38 cellular contexts compared by ENCODE assay signal in genomic region chr17:79337053-79337452, GRCh38.
"Had no signal": no experiment of that assay in that cellular context is flagged by ENCODE, and none has a peak within 500 bp of the region (broad histone marks: within the 10 kb centered on the region; RNA-seq: fewer than 3 reads in every experiment).

No MANE protein-coding gene starts in this region.

- H3K4me1 ChIP-seq: adrenal gland, ascending aorta, body of pancreas, breast epithelium had no signal

- H3K27ac ChIP-seq: adrenal gland, ascending aorta, body of pancreas, brain microvascular endothelial cell, breast epithelium, cardiac muscle cell had no signal

- H3K9me3 ChIP-seq: adrenal gland, ascending aorta, body of pancreas, breast epithelium had no signal

- H3K4me3 ChIP-seq: adrenal gland, ascending aorta, body of pancreas, breast epithelium, cardiac muscle cell had no signal

- H3K27me3 ChIP-seq: adrenal gland, ascending aorta, body of pancreas, brain microvascular endothelial cell, cardiac muscle cell had no signal

- H3K36me3 Mint-ChIP-seq: activated naive CD4-positive, alpha-beta T cell treated with anti-CD3 and anti-CD28 coated beads, Interleukin-2, amount 10 ng/mL, durations not matched to agents 7 days and 5 days; activated naive CD4-positive, alpha-beta T cell treated with anti-CD3 and anti-CD28 coated beads, Interleukin-2, amount 50 U/mL, for 24 hours; activated naive CD4-positive, alpha-beta T cell treated with anti-CD3 and anti-CD28 coated beads, Interleukin-2, amount 50 U/mL, for 72 hours; activated naive CD8-positive, alpha-beta T cell; activated naive CD8-positive, alpha-beta T cell treated with anti-CD3 and anti-CD28 coated beads for 36 hours; activated naive CD8-positive, alpha-beta T cell treated with anti-CD3 and anti-CD28 coated beads, Interleukin-2, amount 10 ng/mL, durations not matched to agents 7 days and 5 days; brain had no signal

- H3K36me3 ChIP-seq: adrenal gland, ascending aorta, brain microvascular endothelial cell, breast epithelium, cardiac muscle cell had no signal

- DNase-seq: activated effector memory CD4-positive, alpha-beta T cell treated with anti-CD3 and anti-CD28 coated beads, Interleukin-2, amount 50 U/mL, for 16 hours; activated effector memory CD4-positive, alpha-beta T cell treated with Interleukin-2 at 50 U/mL for 16 hours; activated gamma-delta T cell; activated gamma-delta T cell treated with Interleukin-2 at 50 U/mL for 16 hours; activated naive CD4-positive, alpha-beta T cell; activated naive CD4-positive, alpha-beta T cell treated with anti-CD3 and anti-CD28 coated beads for 36 hours; activated naive CD4-positive, alpha-beta T cell treated with anti-CD3 and anti-CD28 coated beads, Interleukin-2, amount 10 ng/mL, durations not matched to agents 7 days and 5 days; activated naive CD4-positive, alpha-beta T cell treated with anti-CD3 and anti-CD28 coated beads, Interleukin-2, amount 50 U/mL, for 16 hours; activated naive CD4-positive, alpha-beta T cell treated with Interleukin-2 at 50 U/mL for 16 hours; activated naive CD8-positive, alpha-beta T cell treated with anti-CD3 and anti-CD28 coated beads for 36 hours; activated naive CD8-positive, alpha-beta T cell treated with anti-CD3 and anti-CD28 coated beads, Interleukin-2, amount 10 ng/mL, durations not matched to agents 7 days and 5 days; activated naive CD8-positive, alpha-beta T cell treated with anti-CD3 and anti-CD28 coated beads, Interleukin-2, amount 50 U/mL, for 24 hours; activated T-cell treated with anti-CD3 and anti-CD28 coated beads, Interleukin-2, amount 50 U/mL, for 1 hour; activated T-cell treated with anti-CD3 and anti-CD28 coated beads, Interleukin-2, amount 50 U/mL, for 24 hours; activated T-cell treated with anti-CD3 and anti-CD28 coated beads, Interleukin-2, amount 50 U/mL, for 4 hours; activated T-cell treated with anti-CD3 and anti-CD28 coated beads, Interleukin-2, amount 50 U/mL, for 48 hours; activated T-cell treated with anti-CD3 and anti-CD28 coated beads, Interleukin-2, amount 50 U/mL, for 72 hours; adrenal gland; amniotic stem cell; anterior cingulate cortex; body of pancreas; brain microvascular endothelial cell; caudate nucleus; central memory CD4-positive, alpha-beta T cell; cerebellar nuclear complex had no signal

- H3K4me1 Mint-ChIP-seq: activated naive CD4-positive, alpha-beta T cell treated with anti-CD3 and anti-CD28 coated beads, Interleukin-2, amount 10 ng/mL, durations not matched to agents 7 days and 5 days; activated naive CD4-positive, alpha-beta T cell treated with anti-CD3 and anti-CD28 coated beads, Interleukin-2, amount 50 U/mL, for 24 hours; activated naive CD8-positive, alpha-beta T cell treated with anti-CD3 and anti-CD28 coated beads for 36 hours; activated naive CD8-positive, alpha-beta T cell treated with anti-CD3 and anti-CD28 coated beads, Interleukin-2, amount 10 ng/mL, durations not matched to agents 7 days and 5 days; activated T-helper 17 cell treated with anti-CD3 and anti-CD28 coated beads, Interleukin-2, amount 50 U/mL, for 72 hours; central memory CD8-positive, alpha-beta T cell had no signal

- ATAC-seq: activated naive CD4-positive, alpha-beta T cell treated with anti-CD3 and anti-CD28 coated beads, Interleukin-2, amount 50 U/mL, for 72 hours; activated naive CD8-positive, alpha-beta T cell treated with anti-CD3 and anti-CD28 coated beads, Interleukin-2, amount 50 U/mL, for 24 hours; activated T-cell treated with anti-CD3 and anti-CD28 coated beads, Interleukin-2, amount 50 U/mL, for 4 hours; activated T-cell treated with anti-CD3 and anti-CD28 coated beads, Interleukin-2, amount 50 U/mL, for 72 hours; activated T-helper 17 cell treated with anti-CD3 and anti-CD28 coated beads, Interleukin-2, amount 50 U/mL, for 72 hours; body of pancreas had no signal

- H3K27ac Mint-ChIP-seq: activated naive CD4-positive, alpha-beta T cell treated with anti-CD3 and anti-CD28 coated beads for 36 hours; activated naive CD4-positive, alpha-beta T cell treated with anti-CD3 and anti-CD28 coated beads, Interleukin-2, amount 10 ng/mL, durations not matched to agents 7 days and 5 days; activated naive CD4-positive, alpha-beta T cell treated with anti-CD3 and anti-CD28 coated beads, Interleukin-2, amount 50 U/mL, for 24 hours; activated naive CD4-positive, alpha-beta T cell treated with anti-CD3 and anti-CD28 coated beads, Interleukin-2, amount 50 U/mL, for 72 hours; activated naive CD8-positive, alpha-beta T cell; activated naive CD8-positive, alpha-beta T cell treated with anti-CD3 and anti-CD28 coated beads for 36 hours; activated naive CD8-positive, alpha-beta T cell treated with anti-CD3 and anti-CD28 coated beads, Interleukin-2, amount 10 ng/mL, durations not matched to agents 7 days and 5 days; activated naive CD8-positive, alpha-beta T cell treated with anti-CD3 and anti-CD28 coated beads, Interleukin-2, amount 50 U/mL, for 24 hours; activated T-cell treated with anti-CD3 and anti-CD28 coated beads, Interleukin-2, amount 50 U/mL, for 24 hours; activated T-cell treated with anti-CD3 and anti-CD28 coated beads, Interleukin-2, amount 50 U/mL, for 72 hours; activated T-helper 1 cell treated with anti-CD3 and anti-CD28 coated beads, Interleukin-12 subunit alpha, Interleukin-12 subunit beta, Interleukin-2, Interleukin-4 antibody, amounts not matched to agents 30 ng/mL and 10 ng/mL and 1 ng/mL, durations not matched to agents 14 hours and 24 hours and 36 hours; activated T-helper 17 cell treated with anti-CD3 and anti-CD28 coated beads, Interleukin-2, amount 50 U/mL, for 72 hours; activated T-helper 2 cell treated with anti-CD3 and anti-CD28 coated beads, Interferon-gamma antibody, Interleukin-2, Interleukin-4, amounts not matched to agents 10 μg/mL and 5 μg/mL and 100 μg/mL, durations not matched to agents 14 hours and 24 hours and 36 hours; brain had no signal

- H3K9me3 Mint-ChIP-seq: activated naive CD4-positive, alpha-beta T cell treated with anti-CD3 and anti-CD28 coated beads for 36 hours; activated naive CD4-positive, alpha-beta T cell treated with anti-CD3 and anti-CD28 coated beads, Interleukin-2, amount 10 ng/mL, durations not matched to agents 7 days and 5 days; activated naive CD4-positive, alpha-beta T cell treated with anti-CD3 and anti-CD28 coated beads, Interleukin-2, amount 50 U/mL, for 24 hours; activated naive CD4-positive, alpha-beta T cell treated with anti-CD3 and anti-CD28 coated beads, Interleukin-2, amount 50 U/mL, for 72 hours; activated naive CD8-positive, alpha-beta T cell treated with anti-CD3 and anti-CD28 coated beads for 36 hours; activated naive CD8-positive, alpha-beta T cell treated with anti-CD3 and anti-CD28 coated beads, Interleukin-2, amount 10 ng/mL, durations not matched to agents 7 days and 5 days; activated naive CD8-positive, alpha-beta T cell treated with anti-CD3 and anti-CD28 coated beads, Interleukin-2, amount 50 U/mL, for 24 hours; activated T-cell treated with anti-CD3 and anti-CD28 coated beads, Interleukin-2, amount 50 U/mL, for 24 hours; activated T-cell treated with anti-CD3 and anti-CD28 coated beads, Interleukin-2, amount 50 U/mL, for 4 hours; activated T-cell treated with anti-CD3 and anti-CD28 coated beads, Interleukin-2, amount 50 U/mL, for 72 hours; activated T-helper 1 cell treated with anti-CD3 and anti-CD28 coated beads, Interleukin-12 subunit alpha, Interleukin-12 subunit beta, Interleukin-2, Interleukin-4 antibody, amounts not matched to agents 30 ng/mL and 10 ng/mL and 1 ng/mL, durations not matched to agents 14 hours and 24 hours and 36 hours; activated T-helper 17 cell treated with anti-CD3 and anti-CD28 coated beads, Interleukin-2, amount 50 U/mL, for 72 hours; activated T-helper 2 cell treated with anti-CD3 and anti-CD28 coated beads, Interferon-gamma antibody, Interleukin-2, Interleukin-4, amounts not matched to agents 10 μg/mL and 5 μg/mL and 100 μg/mL, durations not matched to agents 14 hours and 24 hours and 36 hours; brain; central memory CD8-positive, alpha-beta T cell had no signal

- FAIRE-seq: astrocyte, bronchial epithelial cell had no signal

- H3K4me3 Mint-ChIP-seq: activated naive CD4-positive, alpha-beta T cell treated with anti-CD3 and anti-CD28 coated beads for 36 hours; activated naive CD4-positive, alpha-beta T cell treated with anti-CD3 and anti-CD28 coated beads, Interleukin-2, amount 10 ng/mL, durations not matched to agents 7 days and 5 days; activated naive CD4-positive, alpha-beta T cell treated with anti-CD3 and anti-CD28 coated beads, Interleukin-2, amount 50 U/mL, for 24 hours; activated naive CD8-positive, alpha-beta T cell; activated naive CD8-positive, alpha-beta T cell treated with anti-CD3 and anti-CD28 coated beads for 36 hours; activated naive CD8-positive, alpha-beta T cell treated with anti-CD3 and anti-CD28 coated beads, Interleukin-2, amount 10 ng/mL, durations not matched to agents 7 days and 5 days; activated naive CD8-positive, alpha-beta T cell treated with anti-CD3 and anti-CD28 coated beads, Interleukin-2, amount 50 U/mL, for 24 hours; activated T-cell treated with anti-CD3 and anti-CD28 coated beads, Interleukin-2, amount 50 U/mL, for 24 hours; activated T-cell treated with anti-CD3 and anti-CD28 coated beads, Interleukin-2, amount 50 U/mL, for 4 hours; activated T-cell treated with anti-CD3 and anti-CD28 coated beads, Interleukin-2, amount 50 U/mL, for 72 hours; activated T-helper 1 cell treated with anti-CD3 and anti-CD28 coated beads, Interleukin-12 subunit alpha, Interleukin-12 subunit beta, Interleukin-2, Interleukin-4 antibody, amounts not matched to agents 30 ng/mL and 10 ng/mL and 1 ng/mL, durations not matched to agents 14 hours and 24 hours and 36 hours; activated T-helper 17 cell treated with anti-CD3 and anti-CD28 coated beads, Interleukin-2, amount 50 U/mL, for 72 hours; brain; central memory CD8-positive, alpha-beta T cell had no signal
